Comparison of ENCODE assay signal across 12 cellular contexts in genomic region chr13:46555722-46556121, GRCh38. TPM values are rescaled to one million over a fixed set of nuclear protein-coding genes. Genes with fewer than 3 reads are reported as not detected.
DNase-seq lines count a peak whose midpoint lies in the region; ATAC-seq and TF ChIP-seq lines count a peak whose summit lies in the region.
"Had no signal": no experiment of that assay in that cellular context is flagged by ENCODE, and none has a peak within 500 bp of the region (broad histone marks: within the 10 kb centered on the region; RNA-seq: fewer than 3 reads in every experiment).

No MANE protein-coding gene starts in this region.

- H3K27ac ChIP-seq in CD4-positive, alpha-beta memory T cell (ENCODE audit: low read depth, low read length): no peak overlapping the region
- H3K27ac ChIP-seq in colonic mucosa: peak overlapping the region; percentile 87

- H3K9me3 Mint-ChIP-seq in CD4-positive, alpha-beta memory T cell: no peaks in the 10 kb centered on the region
- H3K9me3 Mint-ChIP-seq in osteocyte (ENCODE audit: unreplicated experiment): no peaks in the 10 kb centered on the region

- H3K4me3 Mint-ChIP-seq in CD4-positive, alpha-beta memory T cell: peak overlapping the region in 5 of 8 donors; percentile 5 to 98 (median 95)
- no peak overlapping the region for H3K4me3 Mint-ChIP-seq in osteocyte (ENCODE audit: unreplicated experiment)

- intact Hi-C loops in CD4-positive, alpha-beta memory T cell (cut with micrococcal nuclease): no loop called here
- intact Hi-C loops in colonic mucosa (cut with DNase I): loop anchor here (10.0 kb wide), 1 partner anchor 129 kb away; no protein-coding TSS in a partner anchor

- no peak overlapping the region for H3K4me3 ChIP-seq in CD4-positive, alpha-beta memory T cell (ENCODE audit: low read length in 2 of 2)
- H3K4me3 ChIP-seq in colonic mucosa: no peak overlapping the region

- TF ChIP-seq CTCF in colonic mucosa (IDR thresholded peaks at IDR 0.05): no peak
- no peak for TF ChIP-seq CTCF in osteocyte (IDR thresholded peaks at IDR 0.05)
- TF ChIP-seq CTCF in GM20000 (IDR thresholded peaks at IDR 0.05; ENCODE audit: extremely low read depth, missing control alignments): no peak

- peaks cover 38% of the 10 kb centered on the region for H3K4me1 ChIP-seq in CD4-positive, alpha-beta memory T cell (ENCODE audit: insufficient read depth, low read length)
- H3K4me1 ChIP-seq in colonic mucosa: peaks cover 8% of the 10 kb centered on the region

- CTCF ChIA-PET in CD4-positive, alpha-beta memory T cell (lab: Charles Lee; ENCODE audit: partially characterized antibody): interaction anchor here (1.0 kb wide), 2 partner anchors 31 to 166 kb away, joined by 3 to 5 read pairs; no protein-coding TSS in a partner anchor

- peak overlapping the region in 4 of 7 donors; percentile 94 to 95 (median 94) for H3K27ac Mint-ChIP-seq in CD4-positive, alpha-beta memory T cell
- H3K27ac Mint-ChIP-seq in osteocyte (ENCODE audit: unreplicated experiment): peak overlapping the region; percentile 95

- POLR2A ChIA-PET in CD4-positive, alpha-beta memory T cell (lab: Charles Lee; ENCODE audit: partially characterized antibody): no interaction called here

- H3K9me3 ChIP-seq in CD4-positive, alpha-beta memory T cell (ENCODE audit: control insufficient read depth in 1 of 2, low read length in 2 of 2): no peaks in the 10 kb centered on the region
- no peaks in the 10 kb centered on the region for H3K9me3 ChIP-seq in colonic mucosa

- peak overlapping the region in 1 of 2 donors; percentile 44 for H3K9ac ChIP-seq in colonic mucosa (ENCODE audit: low read depth in 2 of 2, low read length in 2 of 2)

- H3K27me3 ChIP-seq in CD4-positive, alpha-beta memory T cell (ENCODE audit: insufficient read depth, low read length): no peaks in the 10 kb centered on the region
- H3K27me3 ChIP-seq in colonic mucosa: no peaks in the 10 kb centered on the region

- peaks cover 38 to 67% (median 49%) of the 10 kb centered on the region in 4 donors for H3K4me1 Mint-ChIP-seq in CD4-positive, alpha-beta memory T cell
- H3K4me1 Mint-ChIP-seq in osteocyte (ENCODE audit: unreplicated experiment): peaks cover 34% of the 10 kb centered on the region

- no peak for ATAC-seq in GM21381 (IDR thresholded peaks at IDR 0.05; ENCODE audit: unreplicated experiment)

- no peaks in the 10 kb centered on the region for H3K36me3 ChIP-seq in CD4-positive, alpha-beta memory T cell (ENCODE audit: insufficient read depth, low read length)
- no peaks in the 10 kb centered on the region for H3K36me3 ChIP-seq in colonic mucosa

- H3K36me3 Mint-ChIP-seq in CD4-positive, alpha-beta memory T cell: peaks cover 0 to 11% of the 10 kb centered on the region in 2 donors
- no peaks in the 10 kb centered on the region for H3K36me3 Mint-ChIP-seq in osteocyte (ENCODE audit: unreplicated experiment)

- no peaks in the 10 kb centered on the region for H3K27me3 Mint-ChIP-seq in CD4-positive, alpha-beta memory T cell
- no peaks in the 10 kb centered on the region for H3K27me3 Mint-ChIP-seq in osteocyte (ENCODE audit: unreplicated experiment)

- no peak for DNase-seq in CD4-positive, alpha-beta memory T cell
- DNase-seq in NCI-H526 treated with DMSO at 0.1 percent for 48 hours (lab: John Stamatoyannopoulos, UW): peak; percentile 90
- no peak for DNase-seq in colonic mucosa
- DNase-seq in osteocyte (ENCODE audit: extremely low spot score, unreplicated experiment): no peak
- DNase-seq in AG08395 (ENCODE audit: low spot score): no peak
- no peak for DNase-seq in NCI-H510A treated with DMSO at 0.1 percent for 48 hours (lab: John Stamatoyannopoulos, UW)
- DNase-seq in GM20000 (ENCODE audit: low spot score): no peak
- DNase-seq: activated naive CD4-positive, alpha-beta T cell; Calu3; effector CD4-positive, alpha-beta T cell; NCI-H2081 treated with DMSO at 0.1 percent for 48 hours had no signal

RNA-seq across cellular contexts. Expression of gene LRCH1, which starts 2.8 kb away (rescaled TPM):
- 10 to 100 TPM; 18.0 to 19.1 TPM for total RNA-seq in CD4-positive, alpha-beta memory T cell
- 1 to 10 TPM; 1.2 to 6.2 TPM for polyA plus RNA-seq in CD4-positive, alpha-beta memory T cell
- total RNA-seq in colonic mucosa (10 to 100 TPM; 12.8 to 19.6 TPM), osteocyte (13.9 and 14.6 TPM in 2 replicates)
